Comparison of ENCODE assay signal across 1 cellular context in genomic region chr17:49570540-49571242, GRCh38.
TF ChIP-seq lines count a peak whose summit lies in the region.

No MANE protein-coding gene starts in this region.

TF ChIP-seq in K562, 482 proteins besides CTCF, POLR2A, EP300 and RAD21 (continued from another document):
- TF ChIP-seq TFE3 (CRISPR knock-in tag; IDR thresholded peaks at IDR 0.05) (no peak), LARP7 (IDR thresholded peaks at IDR 0.05) (no peak), GTF2B (IDR thresholded peaks at IDR 0.05; ENCODE audit: extremely low read depth, insufficient read length) (no peak), ZFP36 (IDR thresholded peaks at IDR 0.05; ENCODE audit: low read depth, low read length, partially characterized antibody) (no peak), NR1H2 (CRISPR knock-in tag; IDR thresholded peaks at IDR 0.05) (no peak), DPF2 (IDR thresholded peaks at IDR 0.05) (no peak), ZNF347 (CRISPR knock-in tag; IDR thresholded peaks at IDR 0.05; ENCODE audit: low read depth) (no peak), NR2C2 (CRISPR knock-in tag; IDR thresholded peaks at IDR 0.05) (no peak), NR2C2 (tag; IDR thresholded peaks at IDR 0.05) (peak; percentile 30; the same call in 1 of the 2 replicates), TOE1 (IDR thresholded peaks at IDR 0.05; ENCODE audit: borderline replicate concordance) (no peak), TOE1 (CRISPR knock-in tag; IDR thresholded peaks at IDR 0.05; ENCODE audit: borderline replicate concordance, low read depth) (no peak), USF1 (CRISPR knock-in tag; IDR thresholded peaks at IDR 0.05) (no peak), ZNF511 (CRISPR knock-in tag; IDR thresholded peaks at IDR 0.05) (no peak), ZNF766 (CRISPR knock-in tag; conservative IDR thresholded peaks at IDR 0.05) (no peak), ZNF561 (CRISPR knock-in tag; conservative IDR thresholded peaks at IDR 0.05) (no peak), POLR2G (IDR thresholded peaks at IDR 0.05; ENCODE audit: low read depth, low read length) (no peak), ZC3H8 (IDR thresholded peaks at IDR 0.05) (no peak), NR2C1 (IDR thresholded peaks at IDR 0.05) (no peak; the same call in 1 of the 2 replicates), NR2C1 (tag; IDR thresholded peaks at IDR 0.05) (0 out of 2 replicates have a peak, but pooled peaks have one; percentile 38)
